14 cellular contexts compared by ENCODE assay signal in genomic region chr2:26840937-26841610, GRCh38. TPM values are rescaled to one million over a fixed set of nuclear protein-coding genes. Genes with fewer than 3 reads are reported as not detected.
DNase-seq lines count a peak whose midpoint lies in the region; ATAC-seq, FAIRE-seq and TF ChIP-seq lines count a peak whose summit lies in the region.
"Had no signal": no experiment of that assay in that cellular context is flagged by ENCODE, and none has a peak within 500 bp of the region (broad histone marks: within the 10 kb centered on the region; RNA-seq: fewer than 3 reads in every experiment).

No MANE protein-coding gene starts in this region.

- no peak overlapping the region for H3K27ac Mint-ChIP-seq in Calu3 (ENCODE audit: unreplicated experiment)

- POLR2A ChIA-PET in HepG2 (lab: Yijun Ruan, JAX): interaction anchor here (0.7 kb wide), 1 partner anchor 59 kb away, joined by 5 read pairs; no protein-coding TSS in a partner anchor

- H3K79me2 ChIP-seq in HepG2 (ENCODE audit: insufficient read depth, low read length): no peaks in the 10 kb centered on the region
- H3K79me2 ChIP-seq in smooth muscle cell (ENCODE audit: low read depth): no peaks in the 10 kb centered on the region

- H3K27me3 ChIP-seq in HepG2 (ENCODE audit: control insufficient read depth in 1 of 2, insufficient read depth in 2 of 2, low read length in 2 of 2) (peaks cover 2 to 33% of the 10 kb centered on the region in 2 experiments; a peak in 3 of 5 replicates), smooth muscle cell (ENCODE audit: low read depth) (peaks cover 44% of the 10 kb centered on the region)

- no peaks in the 10 kb centered on the region for H3K9me3 Mint-ChIP-seq in Calu3 (ENCODE audit: low read depth, unreplicated experiment)

- ATAC-seq in SK-N-SH treated with all-trans-retinoic acid at 6 μM for 48 hours (peak; percentile 66), HepG2 (peak; percentile 88)
- ATAC-seq: Right ventricle myocardium inferior had no signal

- TF ChIP-seq CTCF in HepG2 (CRISPR knock-in tag; IDR thresholded peaks at IDR 0.05) (peak; percentile 29; the same call in 1 of the 2 replicates), Calu3 (IDR thresholded peaks at IDR 0.05; ENCODE audit: unreplicated experiment) (no peak), smooth muscle cell (IDR thresholded peaks at IDR 0.05; ENCODE audit: borderline replicate concordance, insufficient read depth, poor library complexity, severe bottlenecking) (no peak)

- no peak for TF ChIP-seq EP300 in HepG2 (IDR thresholded peaks at IDR 0.05; ENCODE audit: low read depth in 2 of 2, low read length in 2 of 2)
- TF ChIP-seq EP300 in HepG2 (CRISPR knock-in tag; IDR thresholded peaks at IDR 0.05; ENCODE audit: borderline replicate concordance): no peak

- no peak overlapping the region for H3K9ac ChIP-seq in HepG2 (ENCODE audit: insufficient read depth, low read depth, low read length)
- H3K9ac ChIP-seq in smooth muscle cell (ENCODE audit: low read depth): no peak overlapping the region

- H3K36me3 ChIP-seq in HepG2 (replicated peaks in 1 of 2; ENCODE audit: control insufficient read depth in 1 of 2, insufficient read depth in 2 of 2, low read length in 2 of 2) (no peaks in the 10 kb centered on the region), smooth muscle cell (ENCODE audit: low read depth) (no peaks in the 10 kb centered on the region)
- H3K36me3 ChIP-seq: neutrophil, tibial nerve had no signal

- H2AFZ ChIP-seq in HepG2 (ENCODE audit: low read length): no peak overlapping the region
- no peak overlapping the region for H2AFZ ChIP-seq in smooth muscle cell (ENCODE audit: low read depth)

- DNase-seq in NCI-H2107 treated with DMSO at 0.1 percent for 48 hours (lab: John Stamatoyannopoulos, UW; ENCODE audit: unreplicated experiment): peak; percentile 43
- DNase-seq in NCI-H2107 (lab: John Stamatoyannopoulos, UW): no peak
- peak; percentile 12 for DNase-seq in HT-29 (ENCODE audit: low spot score)
- DNase-seq in HepG2 (ENCODE audit: low spot score): peak; percentile 15
- no peak for DNase-seq in DMS79 treated with DMSO at 0.1 percent for 48 hours (lab: John Stamatoyannopoulos, UW)
- DNase-seq in Calu3: no peak
- no peak for DNase-seq in smooth muscle cell (lab: John Stamatoyannopoulos, UW; ENCODE audit: unreplicated experiment)
- DNase-seq: amniotic stem cell, kidney had no signal

- H3K9me3 ChIP-seq in HepG2 (ENCODE audit: low read length): no peaks in the 10 kb centered on the region
- H3K9me3 ChIP-seq in smooth muscle cell (replicated peaks; ENCODE audit: low read depth): no peaks in the 10 kb centered on the region
- H3K9me3 ChIP-seq: neutrophil, tibial nerve had no signal

- H4K20me1 ChIP-seq in HepG2 (ENCODE audit: insufficient read depth, low read length) (no peaks in the 10 kb centered on the region), smooth muscle cell (ENCODE audit: low read depth) (no peaks in the 10 kb centered on the region)

- no peak overlapping the region for H3K27ac ChIP-seq in HepG2 (ENCODE audit: extremely low read length, insufficient read depth, low read length)
- H3K27ac ChIP-seq in smooth muscle cell (ENCODE audit: low read depth): no peak overlapping the region
- H3K27ac ChIP-seq: neutrophil, tibial nerve had no signal

- H3K36me3 Mint-ChIP-seq in Calu3 (ENCODE audit: insufficient read depth, unreplicated experiment): no peaks in the 10 kb centered on the region

- H3K4me1 Mint-ChIP-seq in Calu3 (ENCODE audit: low read depth, unreplicated experiment): no peaks in the 10 kb centered on the region

- in situ Hi-C loops in HepG2 (cut with HindIII; ENCODE audit: extremely low pct_ligation_motif_present, low pct_unique_long_range_greater_than_20kb): no loop called here

- WGBS in HepG2 (ENCODE audit: low lambda C conversion rate): 25% methylated on average over 4 of the region's 4 CpGs
- WGBS in smooth muscle cell (ENCODE audit: low lambda C conversion rate): 91% methylated on average over 4 of the region's 4 CpGs

- H3K4me2 ChIP-seq in HepG2 (ENCODE audit: low read depth, low read length) (no peak overlapping the region), smooth muscle cell (no peak overlapping the region)

- H3K4me1 ChIP-seq in HepG2 (ENCODE audit: insufficient read depth, low read length): no peaks in the 10 kb centered on the region
- no peaks in the 10 kb centered on the region for H3K4me1 ChIP-seq in smooth muscle cell (ENCODE audit: low read depth)

- intact Hi-C loops in HepG2 (cut with micrococcal nuclease; ENCODE audit: unreplicated experiment) (no loop called here), Calu3 (cut with micrococcal nuclease; ENCODE audit: unreplicated experiment) (no loop called here)

- BruUV-seq in HepG2 (replicated peaks; lab: Mats Ljungman, UMichigan) (no TSS peak), Calu3 (replicated peaks; lab: Mats Ljungman, UMichigan) (no TSS peak)

- H3K4me3 Mint-ChIP-seq in Calu3 (ENCODE audit: low read depth, unreplicated experiment): no peak overlapping the region

- FAIRE-seq in HepG2 (lab: Jason Lieb, UNC): no peak
- FAIRE-seq: kidney had no signal

- CTCF ChIA-PET in HepG2 (lab: Yijun Ruan, JAX; ENCODE audit: low intra/inter-chr PET ratio, low total read pairs): no interaction called here
- CTCF ChIA-PET in Calu3 (lab: Charles Lee): interaction anchor here (0.7 kb wide), 4 partner anchors 12 to 1938 kb away, joined by 3 to 6 read pairs (median 4); no protein-coding TSS in a partner anchor

- no peaks in the 10 kb centered on the region for H3F3A ChIP-seq in smooth muscle cell (ENCODE audit: low read depth)

- no peak for TF ChIP-seq POLR2A in HepG2 (IDR thresholded peaks at IDR 0.05; ENCODE audit: insufficient read depth in 1 of 2, low read depth in 2 of 2, low read length in 2 of 2)

- peaks cover 77% of the 10 kb centered on the region for H3K27me3 Mint-ChIP-seq in Calu3 (ENCODE audit: unreplicated experiment)

- no peak for TF ChIP-seq RAD21 in HepG2 (CRISPR knock-in tag; IDR thresholded peaks at IDR 0.05)

- H3K4me3 ChIP-seq in HepG2 (replicated peaks in 1 of 3; ENCODE audit: insufficient read depth in 1 of 3, low read depth in 2 of 3, low read length in 3 of 3) (no peak overlapping the region), smooth muscle cell (no peak overlapping the region)
- H3K4me3 ChIP-seq: tibial nerve had no signal

RNA-seq across cellular contexts. Expression of gene DPYSL5, which starts 6.9 kb away (rescaled TPM):
- total RNA-seq in HT-29 (2014; rRNA removed; shearing (Covaris generic)): not detected in 2 replicates
- total RNA-seq in HepG2 (2016; rRNA removed; fragmentation: Illumina TruSeq; extraction: Trizol): not detected in 2 replicates
- total RNA-seq in HepG2 (2016; cell fraction: cytosol; rRNA removed; fragmentation: Illumina TruSeq; extraction: Trizol; ENCODE audit: low read depth): not detected in 2 replicates
- total RNA-seq in HepG2 (2016; cell fraction: insoluble cytoplasmic fraction; rRNA removed; fragmentation: Illumina TruSeq; extraction: Trizol): 0.02 and 0.09 TPM in 2 replicates
- total RNA-seq in HepG2 (2016; cell fraction: membrane; rRNA removed; fragmentation: Illumina TruSeq; extraction: Trizol): 0.24 TPM in 1 of 2 replicates, not detected in the other
- total RNA-seq in HepG2 (2016; cell fraction: nucleus; rRNA removed; fragmentation: Illumina TruSeq; extraction: Trizol): not detected in 2 replicates
- polyA plus RNA-seq in HepG2 (2011; rRNA removed): 0.03 and 0.15 TPM in 2 replicates
- polyA plus RNA-seq in HepG2 (2011; cell fraction: cytosol; rRNA removed): 0.03 and 0.05 TPM in 2 replicates
- polyA plus RNA-seq in HepG2 (2011; cell fraction: nucleus; rRNA removed): not detected in 2 replicates
- not detected in 2 replicates for polyA plus RNA-seq in HepG2 (2012)
- not detected in 2 replicates for polyA plus RNA-seq in HepG2 (2016; cell fraction: cytosol; fragmentation: Illumina TruSeq; extraction: Trizol; ENCODE audit: low read depth)
- 0.12 and 0.19 TPM in 2 replicates for polyA plus RNA-seq in HepG2 (2016; cell fraction: insoluble cytoplasmic fraction; fragmentation: Illumina TruSeq; extraction: Trizol; ENCODE audit: low read depth)
- not detected in 2 replicates for polyA plus RNA-seq in HepG2 (2016; cell fraction: membrane; fragmentation: Illumina TruSeq; extraction: Trizol; ENCODE audit: low read depth)
- polyA plus RNA-seq in HepG2 (2016; cell fraction: nucleus; fragmentation: Illumina TruSeq; extraction: Trizol; ENCODE audit: insufficient read depth, low read depth): not detected in 2 replicates
- 0.54 TPM in 1 of 2 replicates, not detected in the other for polyA minus RNA-seq in HepG2 (2011; rRNA and poly(A)+ RNA removed; ENCODE audit: low replicate concordance)
- polyA minus RNA-seq in HepG2 (2011; cell fraction: cytosol; rRNA and poly(A)+ RNA removed): not detected in 2 replicates
- polyA minus RNA-seq in HepG2 (2011; cell fraction: nucleus; rRNA and poly(A)+ RNA removed): not detected in 2 replicates
- 0.32 TPM in 1 of 2 replicates, not detected in the other for total RNA-seq in Calu3 (2022)
- total RNA-seq in smooth muscle cell: 0.40 TPM in 1 of 2 replicates, not detected in the other
- 0.37 TPM in 1 of 2 replicates, not detected in the other for polyA plus RNA-seq in smooth muscle cell
- total RNA-seq: activated CD8-positive, alpha-beta memory T cell treated with anti-CD3 and anti-CD28 coated beads for 36 hours; kidney; Right ventricle myocardium inferior; tibial nerve had no signal

RNA-seq across cellular contexts. Expression of gene CENPA, which starts 55.2 kb away (rescaled TPM):
- 18.3 and 26.9 TPM in 2 replicates for total RNA-seq in HT-29 (2014; rRNA removed; shearing (Covaris generic))
- total RNA-seq in HepG2 (2016; rRNA removed; fragmentation: Illumina TruSeq; extraction: Trizol) (38.5 and 45.8 TPM in 2 replicates), Calu3 (2022) (23.4 and 33.2 TPM in 2 replicates), smooth muscle cell (0.58 and 4.3 TPM in 2 replicates)
- 27.1 and 37.2 TPM in 2 replicates for total RNA-seq in HepG2 (2016; cell fraction: cytosol; rRNA removed; fragmentation: Illumina TruSeq; extraction: Trizol; ENCODE audit: low read depth)
- 39.2 and 39.7 TPM in 2 replicates for total RNA-seq in HepG2 (2016; cell fraction: insoluble cytoplasmic fraction; rRNA removed; fragmentation: Illumina TruSeq; extraction: Trizol)
- total RNA-seq in HepG2 (2016; cell fraction: membrane; rRNA removed; fragmentation: Illumina TruSeq; extraction: Trizol): 50.6 and 55.2 TPM in 2 replicates
- 16.6 and 16.9 TPM in 2 replicates for total RNA-seq in HepG2 (2016; cell fraction: nucleus; rRNA removed; fragmentation: Illumina TruSeq; extraction: Trizol)
- polyA plus RNA-seq in HepG2 (2011; rRNA removed) (19.6 and 28.5 TPM in 2 replicates), smooth muscle cell (7.6 and 8.7 TPM in 2 replicates)
- 18.7 and 25.1 TPM in 2 replicates for polyA plus RNA-seq in HepG2 (2011; cell fraction: cytosol; rRNA removed)
- 8.8 and 11.8 TPM in 2 replicates for polyA plus RNA-seq in HepG2 (2011; cell fraction: nucleus; rRNA removed)
- polyA plus RNA-seq in HepG2 (2012): 10.6 and 18.8 TPM in 2 replicates
- polyA plus RNA-seq in HepG2 (2016; cell fraction: cytosol; fragmentation: Illumina TruSeq; extraction: Trizol; ENCODE audit: low read depth): 28.0 and 40.7 TPM in 2 replicates
- polyA plus RNA-seq in HepG2 (2016; cell fraction: insoluble cytoplasmic fraction; fragmentation: Illumina TruSeq; extraction: Trizol; ENCODE audit: low read depth): 52.5 and 56.7 TPM in 2 replicates
- polyA plus RNA-seq in HepG2 (2016; cell fraction: membrane; fragmentation: Illumina TruSeq; extraction: Trizol; ENCODE audit: low read depth): 39.4 and 51.0 TPM in 2 replicates
- 36.5 and 39.2 TPM in 2 replicates for polyA plus RNA-seq in HepG2 (2016; cell fraction: nucleus; fragmentation: Illumina TruSeq; extraction: Trizol; ENCODE audit: insufficient read depth, low read depth)
- 18.6 and 61.4 TPM in 2 replicates for polyA minus RNA-seq in HepG2 (2011; rRNA and poly(A)+ RNA removed; ENCODE audit: low replicate concordance)
- 6.7 and 8.0 TPM in 2 replicates for polyA minus RNA-seq in HepG2 (2011; cell fraction: cytosol; rRNA and poly(A)+ RNA removed)
- polyA minus RNA-seq in HepG2 (2011; cell fraction: nucleus; rRNA and poly(A)+ RNA removed): 9.1 and 11.3 TPM in 2 replicates

Comparison
In these comparisons a context has a peak if more than half of its experiments do, and no peak if none do; other contexts are left out.
1. DNase-seq: peak in NCI-H2107 treated with DMSO at 0.1 percent for 48 hours (single experiment), HT-29 (single experiment) and HepG2 (single experiment); none in NCI-H2107 (single experiment), DMS79 treated with DMSO at 0.1 percent for 48 hours (single experiment), Calu3 (single experiment) and smooth muscle cell (single experiment).